ENCODE assay signal across 17 cellular contexts in genomic region chr6:167866642-167867041, GRCh38. TPM values are rescaled to one million over a fixed set of nuclear protein-coding genes. Genes with fewer than 3 reads are reported as not detected.
DNase-seq lines count a peak whose midpoint lies in the region; ATAC-seq and TF ChIP-seq lines count a peak whose summit lies in the region.
"Had no signal": no experiment of that assay in that cellular context is flagged by ENCODE, and none has a peak within 500 bp of the region (broad histone marks: within the 10 kb centered on the region; RNA-seq: fewer than 3 reads in every experiment).

No MANE protein-coding gene starts in this region.

- no peak overlapping the region for H4K91ac ChIP-seq in trophoblast cell (ENCODE audit: low read depth, low read length)

- H3K79me2 ChIP-seq in GM23338 (replicated peaks; ENCODE audit: insufficient read depth) = peaks cover 76% of the 10 kb centered on the region
- H3K79me2 ChIP-seq in trophoblast cell (ENCODE audit: control insufficient read depth, insufficient read depth, low read length, poor library complexity) = peaks cover 6% of the 10 kb centered on the region

- H3K36me3 ChIP-seq in GM23338 (ENCODE audit: insufficient read depth) (peaks cover 7% of the 10 kb centered on the region; the same call in 1 of the 2 replicates), trophoblast cell (ENCODE audit: control insufficient read depth in 1 of 2, insufficient read depth in 2 of 2, low read length in 2 of 2) (peaks cover 12 to 13% of the 10 kb centered on the region in 2 experiments)

- no peaks in the 10 kb centered on the region for H3F3A ChIP-seq in GM23338 (replicated peaks; ENCODE audit: low read depth)

- H3K79me1 ChIP-seq in trophoblast cell (ENCODE audit: low read length) = peaks cover 2% of the 10 kb centered on the region

- H4K20me1 ChIP-seq in GM23338 (replicated peaks; ENCODE audit: insufficient read depth) = no peaks in the 10 kb centered on the region

- no peak overlapping the region for H2BK5ac ChIP-seq in trophoblast cell (ENCODE audit: low read depth, low read length, poor library complexity)

- no peak overlapping the region for H2BK12ac ChIP-seq in trophoblast cell (ENCODE audit: low read length)

- no peak overlapping the region for H4K8ac ChIP-seq in trophoblast cell (ENCODE audit: low read depth, low read length)

- H3K4me3 Mint-ChIP-seq in GM23338 = no peak overlapping the region
- H3K4me3 Mint-ChIP-seq: CD8-positive, alpha-beta memory T cell had no signal

- WGBS in trophoblast cell (ENCODE audit: extremely low coverage, insufficient coverage, insufficient read length) = no CpG with 5 or more reads among the region's 8 CpGs

- CTCF ChIA-PET in RWPE1 (lab: Yijun Ruan, JAX) = interaction anchor here (0.6 kb wide), 1 partner anchor 381 kb away, joined by 3 read pairs; no protein-coding TSS in a partner anchor

- H3K4me2 ChIP-seq in GM23338 = no peak overlapping the region
- H3K4me2 ChIP-seq in trophoblast cell (ENCODE audit: low read length) = no peak overlapping the region

- POLR2A ChIA-PET in RWPE1 (lab: Yijun Ruan, JAX; ENCODE audit: low non-redundant PET) = no interaction called here

- peaks cover 24% of the 10 kb centered on the region for H3K4me1 Mint-ChIP-seq in GM23338
- H3K4me1 Mint-ChIP-seq: CD8-positive, alpha-beta memory T cell had no signal

- H3K18ac ChIP-seq in trophoblast cell (ENCODE audit: low read length) = no peak overlapping the region

- no peaks in the 10 kb centered on the region for H3K9me3 Mint-ChIP-seq in GM23338

- no peak overlapping the region for H3K4ac ChIP-seq in trophoblast cell (ENCODE audit: low read depth, low read length)

- no peaks in the 10 kb centered on the region for H3K9me3 ChIP-seq in trophoblast cell (ENCODE audit: insufficient read depth, low read depth, low read length)
- H3K9me3 ChIP-seq: Peyer's patch, SJCRH30 had no signal

- no peak overlapping the region for H2BK120ac ChIP-seq in trophoblast cell (ENCODE audit: insufficient read depth, low read length, poor library complexity)

- peak overlapping the region; percentile 53; the same call in 1 of the 2 replicates for H3K27ac Mint-ChIP-seq in GM23338

- peak; percentile 85 for ATAC-seq in GM23338

- peak overlapping the region; percentile 55 for H3K14ac ChIP-seq in trophoblast cell (ENCODE audit: low read length)

- H3K27me3 Mint-ChIP-seq in GM23338 (ENCODE audit: insufficient read depth, low read depth, poor library complexity) = no peaks in the 10 kb centered on the region

- no peaks in the 10 kb centered on the region for H3K27me3 ChIP-seq in GM23338 (ENCODE audit: insufficient read depth)
- no peaks in the 10 kb centered on the region for H3K27me3 ChIP-seq in trophoblast cell (ENCODE audit: insufficient read depth, low read length)
- H3K27me3 ChIP-seq: Peyer's patch, SJCRH30 had no signal

- H2AK5ac ChIP-seq in trophoblast cell (ENCODE audit: low read length) = no peak overlapping the region

- no peaks in the 10 kb centered on the region for H3K9me2 ChIP-seq in GM23338 (ENCODE audit: insufficient read depth)

- H3K36me3 Mint-ChIP-seq in GM23338 (ENCODE audit: low read depth) = peaks cover 34% of the 10 kb centered on the region

- H3K27ac ChIP-seq in GM23338 (ENCODE audit: low read depth) = peak overlapping the region; percentile 21; the same call in 1 of the 2 replicates
- H3K27ac ChIP-seq in trophoblast cell (ENCODE audit: low read depth, low read length) = no peak overlapping the region
- no peak overlapping the region for H3K27ac ChIP-seq in RWPE1
- H3K27ac ChIP-seq: C4-2B, Peyer's patch, SJCRH30 had no signal

- no peak overlapping the region for H3K23ac ChIP-seq in trophoblast cell (ENCODE audit: low read length)

- no peak overlapping the region for H4K12ac ChIP-seq in trophoblast cell (ENCODE audit: low read depth, low read length)

- H3K4me1 ChIP-seq in GM23338 (ENCODE audit: insufficient read depth) (peaks cover 13% of the 10 kb centered on the region), trophoblast cell (ENCODE audit: control insufficient read depth in 1 of 2, insufficient read depth in 2 of 2, low read length in 2 of 2) (peaks cover 5 to 7% of the 10 kb centered on the region in 2 experiments)
- H3K4me1 ChIP-seq: Peyer's patch, SJCRH30 had no signal

- H3K4me3 ChIP-seq in GM23338 (no peak overlapping the region), trophoblast cell (ENCODE audit: low read depth, low read length) (no peak overlapping the region)
- H3K4me3 ChIP-seq: Peyer's patch, SJCRH30 had no signal

- TF ChIP-seq CTCF in GM23338 (conservative IDR thresholded peaks at IDR 0.05; ENCODE audit: low read depth in 2 of 2) = no peak
- no peak for TF ChIP-seq CTCF in RWPE1 (conservative IDR thresholded peaks at IDR 0.05; ENCODE audit: low read depth)

- DNase-seq in GM23338 (ENCODE audit: low spot score) (no peak), NCI-H526 (lab: John Stamatoyannopoulos, UW) (peak; percentile 80 to 91), islet precursor cell (peak; percentile 64), trophoblast cell (no peak), hippocampal formation (lab: John Stamatoyannopoulos, UW) (no peak), RWPE1 (ENCODE audit: low spot score) (no peak), GM19238 (ENCODE audit: insufficient read length, low spot score) (no peak)
- DNase-seq: Calu3; CD8-positive, alpha-beta memory T cell; DMS153; IMR-90; NCI-H1694 treated with DMSO at 0.1 percent for 48 hours; NCI-H774; Peyer's patch; SJCRH30; T-helper 1 cell had no signal

- no peak overlapping the region for H2AFZ ChIP-seq in GM23338
- no peak overlapping the region for H2AFZ ChIP-seq in trophoblast cell (ENCODE audit: insufficient read depth, low read length, poor library complexity)

- no peak overlapping the region for H3K9ac ChIP-seq in trophoblast cell (ENCODE audit: low read length)

TF ChIP-seq in GM23338, 12 proteins besides CTCF, POLR2A, EP300 and RAD21:
- TF ChIP-seq EZH2 (IDR thresholded peaks at IDR 0.05; ENCODE audit: low read depth, unreplicated experiment) (no peak), ZNF462 (CRISPR knock-in tag; IDR thresholded peaks at IDR 0.05) (no peak), NANOG (IDR thresholded peaks at IDR 0.05; ENCODE audit: borderline replicate concordance) (no peak), ZNF331 (CRISPR knock-in tag; IDR thresholded peaks at IDR 0.05; ENCODE audit: low read depth) (no peak)

RNA-seq across cellular contexts. Expression of gene AFDN, which starts 39.9 kb away (rescaled TPM):
- total RNA-seq in GM23338 (2014; rRNA removed; shearing (Covaris generic)) = 200 and 208 TPM in 2 replicates
- polyA plus RNA-seq in GM23338 (2016; fragmentation: Nextera tagmentation; extraction: Ambion mirVana) = 66.9 and 78.4 TPM in 2 replicates
- 195 and 197 TPM in 2 replicates for polyA plus RNA-seq in trophoblast cell (2013)

Comparison
In these comparisons a context has a peak if more than half of its experiments do, and no peak if none do; other contexts are left out.
1. DNase-seq: peak in NCI-H526 (2 of 2) and islet precursor cell (single experiment); none in GM23338 (single experiment), trophoblast cell (0 of 2), hippocampal formation (0 of 2), RWPE1 (single experiment) and GM19238 (single experiment).